27 cellular contexts compared by ENCODE assay signal in the genomic region with DNA sequence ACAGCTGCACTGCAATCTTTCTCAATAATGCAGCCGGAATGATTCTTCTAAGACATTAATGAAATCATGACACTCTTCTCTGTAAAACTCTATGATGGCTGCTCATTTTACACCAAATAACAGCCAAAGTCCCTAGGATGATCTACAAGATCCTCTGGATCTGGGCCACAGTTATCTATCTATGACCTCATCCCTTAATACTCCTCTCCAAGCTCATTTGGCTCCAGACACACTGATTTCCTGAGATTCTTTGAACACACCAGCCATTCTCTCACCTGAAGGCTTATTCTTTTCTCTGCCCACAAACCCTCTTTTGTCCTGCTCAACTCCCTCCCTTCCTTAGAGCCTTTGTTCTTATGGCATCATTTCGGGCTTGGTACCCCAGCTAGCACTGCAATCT.
"Had no signal": no experiment of that assay in that cellular context is flagged by ENCODE, and none has a peak within 500 bp of the region (broad histone marks: within the 10 kb centered on the region; RNA-seq: fewer than 3 reads in every experiment).

No MANE protein-coding gene starts in this region.

- ATAC-seq: activated CD4-positive, alpha-beta T cell treated with anti-CD3 and anti-CD28 coated beads for 36 hours; activated CD8-positive, alpha-beta memory T cell treated with anti-CD3 and anti-CD28 coated beads, Interleukin-2, amount 10 ng/mL, durations not matched to agents 7 days and 5 days; activated CD8-positive, alpha-beta T cell treated with anti-CD3 and anti-CD28 coated beads, Interleukin-2, amount 10 ng/mL, durations not matched to agents 7 days and 5 days; activated naive CD8-positive, alpha-beta T cell treated with anti-CD3 and anti-CD28 coated beads, Interleukin-2, amount 50 U/mL, for 24 hours; esophagus mucosa; foreskin keratinocyte; gastrocnemius medialis; heart left ventricle had no signal

- H3K4me1 ChIP-seq: adrenal gland, ascending aorta, foreskin keratinocyte, gastrocnemius medialis, heart left ventricle had no signal

- H3K9me3 ChIP-seq: adrenal gland, ascending aorta, gastrocnemius medialis, heart left ventricle had no signal

- DNase-seq: activated CD4-positive, alpha-beta memory T cell treated with anti-CD3 and anti-CD28 coated beads for 36 hours; activated CD4-positive, alpha-beta T cell treated with anti-CD3 and anti-CD28 coated beads for 36 hours; activated CD4-positive, alpha-beta T cell treated with anti-CD3 and anti-CD28 coated beads, Interleukin-2, amount 10 ng/mL, durations not matched to agents 24 days and 14 days; activated CD4-positive, CD25-positive, alpha-beta regulatory T cell; activated CD4-positive, CD25-positive, alpha-beta regulatory T cell treated with anti-CD3 and anti-CD28 coated beads, Interleukin-2, amount 50 U/mL, for 72 hours; activated CD8-positive, alpha-beta memory T cell treated with anti-CD3 and anti-CD28 coated beads, Interleukin-2, amount 10 ng/mL, durations not matched to agents 7 days and 5 days; activated CD8-positive, alpha-beta memory T cell treated with anti-CD3 and anti-CD28 coated beads, Interleukin-2, amount 50 U/mL, for 4 hours; activated CD8-positive, alpha-beta T cell treated with anti-CD3 and anti-CD28 coated beads, Interleukin-2, amount 10 ng/mL, durations not matched to agents 7 days and 5 days; activated effector memory CD4-positive, alpha-beta T cell treated with anti-CD3 and anti-CD28 coated beads, Interleukin-2, amount 50 U/mL, for 16 hours; activated naive CD4-positive, alpha-beta T cell treated with anti-CD3 and anti-CD28 coated beads for 36 hours; activated naive CD8-positive, alpha-beta T cell treated with anti-CD3 and anti-CD28 coated beads for 36 hours; activated naive CD8-positive, alpha-beta T cell treated with anti-CD3 and anti-CD28 coated beads, Interleukin-2, amount 50 U/mL, for 24 hours; activated T-cell treated with anti-CD3 and anti-CD28 coated beads, Interleukin-2, amount 50 U/mL, for 1 hour; activated T-cell treated with anti-CD3 and anti-CD28 coated beads, Interleukin-2, amount 50 U/mL, for 48 hours; adrenal gland; amygdala; dorsolateral prefrontal cortex; effector memory CD4-positive, alpha-beta T cell; endodermal cell; foreskin keratinocyte; gastrocnemius medialis; glutamatergic neuron; heart left ventricle; T-helper 2 cell had no signal

- H3K27me3 ChIP-seq: adrenal gland, ascending aorta, dorsolateral prefrontal cortex, foreskin keratinocyte, gastrocnemius medialis, heart left ventricle had no signal

- H3K4me3 ChIP-seq: adrenal gland, ascending aorta, coronary artery, dorsolateral prefrontal cortex, gastrocnemius medialis, heart left ventricle had no signal

- H3K36me3 ChIP-seq: adrenal gland, ascending aorta, gastrocnemius medialis, heart left ventricle had no signal

- H3K27ac ChIP-seq: adrenal gland, ascending aorta, coronary artery, dorsolateral prefrontal cortex, foreskin keratinocyte, gastrocnemius medialis, heart left ventricle had no signal
